In genomic region chr11:14258177-14258935, GRCh38 we compare ENCODE assay signal across 10 cellular contexts.
DNase-seq lines count a peak whose midpoint lies in the region; ATAC-seq and TF ChIP-seq lines count a peak whose summit lies in the region.
"Had no signal": no experiment of that assay in that cellular context is flagged by ENCODE, and none has a peak within 500 bp of the region (broad histone marks: within the 10 kb centered on the region; RNA-seq: fewer than 3 reads in every experiment).

No MANE protein-coding gene starts in this region.

- no peaks in the 10 kb centered on the region for H3K9me2 ChIP-seq in SK-N-SH

- BruUV-seq in MCF 10A (replicated peaks; lab: Mats Ljungman, UMichigan), result no TSS peak

- no peak overlapping the region for H3K27ac ChIP-seq in breast epithelium
- no peak overlapping the region for H3K27ac ChIP-seq in SK-N-SH (ENCODE audit: low read depth in 2 of 2, low read length in 1 of 2)
- H3K27ac ChIP-seq in gastroesophageal sphincter, result no peak overlapping the region
- H3K27ac ChIP-seq in H9 (ENCODE audit: insufficient read length, low read depth, low read length), result no peak overlapping the region
- H3K27ac ChIP-seq: ovary had no signal

- TF ChIP-seq RAD21 in SK-N-SH (IDR thresholded peaks at IDR 0.05; ENCODE audit: low read length), result no peak

- H3K27ac Mint-ChIP-seq in MCF 10A (ENCODE audit: low read depth, unreplicated experiment) (no peak overlapping the region), H9 (no peak overlapping the region; a peak in 1 of 7 replicates)
- H3K27ac Mint-ChIP-seq in activated naive CD4-positive, alpha-beta T cell treated with anti-CD3 and anti-CD28 coated beads for 36 hours, result no peak overlapping the region
- H3K27ac Mint-ChIP-seq: activated T-helper 1 cell treated with anti-CD3 and anti-CD28 coated beads, Interleukin-12 subunit alpha, Interleukin-12 subunit beta, Interleukin-2, Interleukin-4 antibody, amounts not matched to agents 30 ng/mL and 10 ng/mL and 1 ng/mL, durations not matched to agents 14 hours and 24 hours and 36 hours had no signal

- intact Hi-C loops in MCF 10A (cut with micrococcal nuclease), result no loop called here
- intact Hi-C loops in breast epithelium (cut with DNase I; ENCODE audit: low total_unique reads), result no loop called here
- intact Hi-C loops in activated naive CD4-positive, alpha-beta T cell treated with anti-CD3 and anti-CD28 coated beads for 36 hours (cut with micrococcal nuclease), result loop anchor here (5.0 kb wide), 1 partner anchor 159 kb away; no protein-coding TSS in a partner anchor

- H3K4ac ChIP-seq in H9 (ENCODE audit: low read depth, low read length), result no peak overlapping the region

- H3K79me2 ChIP-seq in SK-N-SH (ENCODE audit: insufficient read depth) (no peaks in the 10 kb centered on the region), H9 (ENCODE audit: insufficient read depth, low read length) (no peaks in the 10 kb centered on the region)

- H3K4me1 Mint-ChIP-seq in MCF 10A (ENCODE audit: insufficient read depth, unreplicated experiment), result peaks cover 14% of the 10 kb centered on the region
- H3K4me1 Mint-ChIP-seq in H9, result no peaks in the 10 kb centered on the region
- no peaks in the 10 kb centered on the region for H3K4me1 Mint-ChIP-seq in activated naive CD4-positive, alpha-beta T cell treated with anti-CD3 and anti-CD28 coated beads for 36 hours (ENCODE audit: low read depth)

- TF ChIP-seq POLR2A in breast epithelium (IDR thresholded peaks at IDR 0.05) (no peak), gastroesophageal sphincter (IDR thresholded peaks at IDR 0.05) (no peak)

- WGBS in SK-N-SH (ENCODE audit: low lambda C conversion rate), result 76% methylated on average over 6 of the region's 6 CpGs
- whole genome bisulfite sequencing in gastroesophageal sphincter (ENCODE audit: low coverage in 1 of 2), 2 donors, result 59 to 100% methylated on average over 1 to 6 of the region's 6 CpGs
- no CpG with 5 or more reads among the region's 6 CpGs for WGBS in H9 (ENCODE audit: extremely low coverage, insufficient read length, low lambda C conversion rate)

- H3K4me2 ChIP-seq in SK-N-SH (no peak overlapping the region), H9 (ENCODE audit: insufficient read depth, insufficient read length, low read length) (no peak overlapping the region)

- H3K4me1 ChIP-seq in breast epithelium, result no peaks in the 10 kb centered on the region
- H3K4me1 ChIP-seq in SK-N-SH (ENCODE audit: control insufficient read depth in 1 of 2, insufficient read depth in 2 of 2, low read depth in 1 of 2, low read length in 1 of 2), result peaks cover 0 to 5% of the 10 kb centered on the region in 2 experiments; a peak in 1 of 4 replicates
- peaks cover 0 to 19% (median 6%) of the 10 kb centered on the region in 3 donors for H3K4me1 ChIP-seq in gastroesophageal sphincter
- no peaks in the 10 kb centered on the region for H3K4me1 ChIP-seq in H9 (ENCODE audit: insufficient read depth, low read length)

- H3K27me3 Mint-ChIP-seq in MCF 10A (ENCODE audit: insufficient read depth, unreplicated experiment) (peaks cover 20% of the 10 kb centered on the region), H9 (ENCODE audit: low read depth) (peaks cover 14% of the 10 kb centered on the region)
- no peaks in the 10 kb centered on the region for H3K27me3 Mint-ChIP-seq in activated naive CD4-positive, alpha-beta T cell treated with anti-CD3 and anti-CD28 coated beads for 36 hours (ENCODE audit: low read depth)

- H2BK120ac ChIP-seq in H9 (ENCODE audit: low read depth, low read length, poor library complexity, severe bottlenecking), result no peak overlapping the region

- H3K9ac ChIP-seq in SK-N-SH, result no peak overlapping the region
- H3K9ac ChIP-seq in H9 (ENCODE audit: extremely low read depth, insufficient read length, low read length), result no peak overlapping the region

- no peak overlapping the region for H4K91ac ChIP-seq in H9 (ENCODE audit: insufficient read length, low read depth, low read length)

- H3K18ac ChIP-seq in H9 (ENCODE audit: insufficient read length, low read depth, low read length), result no peak overlapping the region

- DNase-seq in MCF 10A (ENCODE audit: unreplicated experiment) (peak; percentile 83), breast epithelium (ENCODE audit: low spot score in 2 of 2) (no peak), SK-N-SH (no peak), H9 (no peak), NCI-H128 (lab: John Stamatoyannopoulos, UW; ENCODE audit: unreplicated experiment) (no peak), AML-193 (lab: John Stamatoyannopoulos, UW) (no peak)
- no peak for DNase-seq in activated naive CD4-positive, alpha-beta T cell treated with anti-CD3 and anti-CD28 coated beads for 36 hours
- DNase-seq: ovary had no signal

- no peaks in the 10 kb centered on the region for H3K79me1 ChIP-seq in H9 (ENCODE audit: insufficient read depth, low read depth, low read length, poor library complexity, severe bottlenecking)

- H3K27me3 ChIP-seq in breast epithelium (peaks cover 0 to 5% of the 10 kb centered on the region in 2 donors), SK-N-SH (ENCODE audit: insufficient read depth) (no peaks in the 10 kb centered on the region), gastroesophageal sphincter (peaks cover 5% of the 10 kb centered on the region), H9 (ENCODE audit: insufficient read depth, low read length) (no peaks in the 10 kb centered on the region)
- H3K27me3 ChIP-seq: ovary had no signal

- no peak overlapping the region for H2AFZ ChIP-seq in SK-N-SH (ENCODE audit: low read depth)
- no peak overlapping the region for H2AFZ ChIP-seq in H9 (ENCODE audit: low read length)

- no peaks in the 10 kb centered on the region for H3K23me2 ChIP-seq in H9 (ENCODE audit: insufficient read length, low read depth, low read length, poor library complexity, severe bottlenecking)

- no peak overlapping the region for H4K5ac ChIP-seq in H9 (ENCODE audit: insufficient read length, low read depth, low read length)

- ATAC-seq in gastroesophageal sphincter, result peak; percentile 10

- POLR2A ChIA-PET in MCF 10A (lab: Yijun Ruan, JAX), result interaction anchor here (0.6 to 1.2 kb wide), 4 partner anchors 19 to 551 kb away, joined by 3 read pairs; no protein-coding TSS in a partner anchor
- POLR2A ChIA-PET in SK-N-SH (lab: Yijun Ruan, JAX), result interaction anchor here (0.7 kb wide), 1 partner anchor 9 kb away, joined by 3 read pairs; no protein-coding TSS in a partner anchor

- TF ChIP-seq EP300 in SK-N-SH (IDR thresholded peaks at IDR 0.05; ENCODE audit: borderline replicate concordance in 1 of 2, low read depth in 1 of 2, low read length in 1 of 2) (no peak), gastroesophageal sphincter (IDR thresholded peaks at IDR 0.05) (no peak)

- H3K36me3 ChIP-seq in breast epithelium (no peaks in the 10 kb centered on the region), SK-N-SH (replicated peaks in 1 of 2; ENCODE audit: control insufficient read depth in 1 of 2, insufficient read depth in 2 of 2, low read length in 1 of 2) (no peaks in the 10 kb centered on the region), gastroesophageal sphincter (peaks cover 0 to 17% of the 10 kb centered on the region in 2 donors)

- H3K14ac ChIP-seq in H9 (ENCODE audit: insufficient read depth, low read length), result no peak overlapping the region

- no peak overlapping the region for H2BK20ac ChIP-seq in H9 (ENCODE audit: low read depth, low read length, poor library complexity, severe bottlenecking)

- H4K8ac ChIP-seq in H9 (replicated peaks; ENCODE audit: insufficient read length, low read depth, low read length), result no peak overlapping the region

- no peak overlapping the region for H3T11ph ChIP-seq in H9 (ENCODE audit: low read length)

- no peaks in the 10 kb centered on the region for H3K9me3 Mint-ChIP-seq in MCF 10A (ENCODE audit: unreplicated experiment)
- peaks cover 2 to 10% of the 10 kb centered on the region in 2 experiments; a peak in 4 of 5 replicates for H3K9me3 Mint-ChIP-seq in H9
- no peaks in the 10 kb centered on the region for H3K9me3 Mint-ChIP-seq in activated naive CD4-positive, alpha-beta T cell treated with anti-CD3 and anti-CD28 coated beads for 36 hours
- H3K9me3 Mint-ChIP-seq: activated T-helper 1 cell treated with anti-CD3 and anti-CD28 coated beads, Interleukin-12 subunit alpha, Interleukin-12 subunit beta, Interleukin-2, Interleukin-4 antibody, amounts not matched to agents 30 ng/mL and 10 ng/mL and 1 ng/mL, durations not matched to agents 14 hours and 24 hours and 36 hours had no signal

- H3K9me3 ChIP-seq in breast epithelium (no peaks in the 10 kb centered on the region), SK-N-SH (no peaks in the 10 kb centered on the region), gastroesophageal sphincter (no peaks in the 10 kb centered on the region), H9 (ENCODE audit: control insufficient read depth, low read depth, low read length) (no peaks in the 10 kb centered on the region)
- H3K9me3 ChIP-seq: ovary had no signal

- H3K4me3 ChIP-seq in breast epithelium (no peak overlapping the region), SK-N-SH (ENCODE audit: low read depth in 2 of 2, low read length in 1 of 2) (no peak overlapping the region), gastroesophageal sphincter (no peak overlapping the region)
- H3K4me3 ChIP-seq: ovary had no signal

- H3K56ac ChIP-seq in H9 (ENCODE audit: insufficient read length, low read depth, low read length), result no peak overlapping the region

- CTCF ChIA-PET in MCF 10A (lab: Yijun Ruan, JAX), result interaction anchor here (0.6 to 2.2 kb wide), 9 partner anchors 8 to 486 kb away, joined by 3 to 8 read pairs (median 3); no protein-coding TSS in a partner anchor
- CTCF ChIA-PET in SK-N-SH (lab: Yijun Ruan, JAX), result interaction anchor here (0.7 to 2.4 kb wide), 3 partner anchors 17 to 486 kb away, joined by 3 to 8 read pairs (median 3); no protein-coding TSS in a partner anchor
- CTCF ChIA-PET in activated naive CD4-positive, alpha-beta T cell treated with anti-CD3 and anti-CD28 coated beads for 36 hours (lab: Charles Lee), result interaction anchor here (1.0 kb wide), 1 partner anchor 8 kb away, joined by 4 read pairs; no protein-coding TSS in a partner anchor

- no peak overlapping the region for H2AK5ac ChIP-seq in H9 (ENCODE audit: insufficient read length, low read length)

- no peak overlapping the region for H2BK12ac ChIP-seq in H9 (ENCODE audit: insufficient read length, low read depth, low read length)

- no peak for TF ChIP-seq CTCF in MCF 10A (IDR thresholded peaks at IDR 0.05; ENCODE audit: unreplicated experiment)
- TF ChIP-seq CTCF in breast epithelium (IDR thresholded peaks at IDR 0.05), result no peak
- TF ChIP-seq CTCF in SK-N-SH (IDR thresholded peaks at IDR 0.05), result no peak
- no peak for TF ChIP-seq CTCF in gastroesophageal sphincter (IDR thresholded peaks at IDR 0.05)
- TF ChIP-seq CTCF in H9 (conservative IDR thresholded peaks at IDR 0.05), result no peak

- H4K20me1 ChIP-seq in SK-N-SH (ENCODE audit: insufficient read depth) (no peaks in the 10 kb centered on the region), H9 (ENCODE audit: control insufficient read depth, insufficient read depth, insufficient read length) (no peaks in the 10 kb centered on the region)

- H3K23ac ChIP-seq in H9 (ENCODE audit: insufficient read length, low read depth, low read length), result no peak overlapping the region

- H3K36me3 Mint-ChIP-seq in MCF 10A (ENCODE audit: insufficient read depth, unreplicated experiment) (peaks cover 8% of the 10 kb centered on the region), H9 (ENCODE audit: insufficient read depth in 1 of 3, low read depth in 3 of 3) (peaks cover 1 to 6% (median 4%) of the 10 kb centered on the region in 3 experiments; a peak in 6 of 7 replicates)
- H3K36me3 Mint-ChIP-seq in activated naive CD4-positive, alpha-beta T cell treated with anti-CD3 and anti-CD28 coated beads for 36 hours (ENCODE audit: low read depth), result no peaks in the 10 kb centered on the region

- no peak overlapping the region for H2BK15ac ChIP-seq in H9 (ENCODE audit: low read depth, low read length)

- H2BK5ac ChIP-seq in H9 (ENCODE audit: insufficient read length, low read length), result no peak overlapping the region

- H3K4me3 Mint-ChIP-seq in MCF 10A (ENCODE audit: unreplicated experiment) (no peak overlapping the region), H9 (no peak overlapping the region; a peak in 1 of 5 replicates)
- no peak overlapping the region for H3K4me3 Mint-ChIP-seq in activated naive CD4-positive, alpha-beta T cell treated with anti-CD3 and anti-CD28 coated beads for 36 hours
- H3K4me3 Mint-ChIP-seq: activated T-helper 1 cell treated with anti-CD3 and anti-CD28 coated beads, Interleukin-12 subunit alpha, Interleukin-12 subunit beta, Interleukin-2, Interleukin-4 antibody, amounts not matched to agents 30 ng/mL and 10 ng/mL and 1 ng/mL, durations not matched to agents 14 hours and 24 hours and 36 hours had no signal

- H3F3A ChIP-seq in SK-N-SH (replicated peaks; ENCODE audit: insufficient read depth), result no peaks in the 10 kb centered on the region
